ENCODE assay signal across 9 cellular contexts in the genomic region with DNA sequence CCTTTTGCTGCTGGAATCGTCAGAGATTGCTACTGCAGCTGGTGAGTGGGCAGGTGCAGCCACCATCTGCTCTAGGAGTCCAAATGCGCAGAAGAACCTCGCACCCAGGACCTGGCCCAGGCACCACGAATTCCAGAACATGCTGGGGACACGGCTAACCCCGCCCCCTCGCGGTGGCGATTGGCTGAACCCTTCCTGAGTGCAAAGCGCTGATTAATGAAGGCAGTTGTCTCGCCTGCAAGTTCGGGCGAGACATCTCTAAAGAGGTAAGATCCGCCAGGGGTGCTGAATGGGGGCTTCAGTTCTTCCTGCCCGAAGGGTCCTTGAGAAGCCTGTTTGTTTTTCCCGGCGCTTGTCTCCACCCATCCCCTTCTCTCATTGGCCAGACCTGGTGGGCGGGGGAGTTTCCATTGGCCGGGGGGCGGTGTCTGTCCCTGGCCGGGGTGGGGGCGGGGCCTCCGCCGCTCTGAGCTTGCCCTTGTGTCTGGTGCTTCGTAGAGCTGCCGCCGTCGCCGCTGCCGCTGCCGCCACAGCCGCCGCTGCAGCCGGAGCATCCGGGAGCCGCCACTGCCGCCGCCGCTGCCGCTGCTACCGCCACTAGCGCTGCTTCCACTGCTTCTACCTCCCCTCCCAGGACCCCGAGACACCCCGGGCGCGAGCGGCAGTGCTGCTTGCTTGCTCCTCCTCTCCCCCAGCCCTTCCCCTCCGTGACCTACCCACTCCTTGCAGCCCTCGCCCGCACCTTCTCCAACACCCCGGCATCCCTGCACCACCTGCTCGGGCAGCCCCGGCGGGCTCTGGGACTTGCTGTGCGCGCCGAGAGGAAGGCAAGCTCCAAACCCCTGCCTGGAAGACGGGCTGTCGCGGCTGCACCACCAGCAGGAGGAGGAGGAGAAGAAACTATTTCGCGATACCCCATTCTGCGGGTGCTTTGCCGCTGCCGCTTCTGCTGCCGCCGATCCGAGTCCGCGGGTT. TPM values are rescaled to one million over a fixed set of nuclear protein-coding genes. Genes with fewer than 3 reads are reported as not detected.
DNase-seq lines count a peak whose midpoint lies in the region; ATAC-seq and TF ChIP-seq lines count a peak whose summit lies in the region.
"Had no signal": no experiment of that assay in that cellular context is flagged by ENCODE, and none has a peak within 500 bp of the region (broad histone marks: within the 10 kb centered on the region; RNA-seq: fewer than 3 reads in every experiment).

A gene (plus strand): TSS at position 495 of the 975 bp plus-strand sequence.

- peaks cover 4% of the 10 kb centered on the region for H3K4me1 ChIP-seq in CD8-positive, alpha-beta memory T cell (ENCODE audit: insufficient read depth, low read length)
- H3K4me1 ChIP-seq in Peyer's patch, result peaks cover 0 to 11% (median 0%) of the 10 kb centered on the region in 4 donors

- peaks cover 23 to 27% of the 10 kb centered on the region in 2 donors for H3K27me3 Mint-ChIP-seq in CD8-positive, alpha-beta memory T cell
- peaks cover 32 to 63% (median 54%) of the 10 kb centered on the region in 3 donors for H3K27me3 Mint-ChIP-seq in naive B cell

- H3K27me3 ChIP-seq in CD8-positive, alpha-beta memory T cell (ENCODE audit: insufficient read depth, low read length, poor library complexity, severe bottlenecking), result no peaks in the 10 kb centered on the region
- peaks cover 0 to 11% of the 10 kb centered on the region in 2 donors for H3K27me3 ChIP-seq in Peyer's patch

- no peaks in the 10 kb centered on the region for H3K9me3 ChIP-seq in CD8-positive, alpha-beta memory T cell (ENCODE audit: low read length)
- H3K9me3 ChIP-seq in Peyer's patch, result no peaks in the 10 kb centered on the region

- CTCF ChIA-PET in CD8-positive, alpha-beta memory T cell (lab: Charles Lee), result interaction anchor here (1.4 kb wide), 1 partner anchor 9 kb away, joined by 3 read pairs; no protein-coding TSS in a partner anchor

- no peak within 1 kb of the TSS for H3K27ac ChIP-seq in CD8-positive, alpha-beta memory T cell (ENCODE audit: low read depth, low read length)
- H3K27ac ChIP-seq in Peyer's patch, result no peak within 1 kb of the TSS

- POLR2A ChIA-PET in CD8-positive, alpha-beta memory T cell (lab: Charles Lee), result no interaction called here

- ATAC-seq in GM21360 (IDR thresholded peaks at IDR 0.05; ENCODE audit: unreplicated experiment) (peak; percentile 93), naive B cell (ENCODE audit: low read depth in 2 of 2) (peak; percentile 88 to 91)

- peak; percentile 5 to 59 (median 21) for DNase-seq in CD8-positive, alpha-beta memory T cell
- DNase-seq in HS-5 (ENCODE audit: low read depth), result peak; percentile 58
- peak; percentile 45 to 86 (median 84) for DNase-seq in Peyer's patch
- peak; percentile 23 for DNase-seq in activated effector memory CD4-positive, alpha-beta T cell treated with Interleukin-2 at 50 U/mL for 16 hours
- DNase-seq in fibroblast of peridontal ligament (ENCODE audit: extremely low read depth), result peak; percentile 3
- DNase-seq in naive B cell, result peak; percentile 56
- DNase-seq in stimulated activated CD8-positive, alpha-beta memory T cell treated with anti-CD3 and anti-CD28 coated beads, Interleukin-7, amount 100 ng/mL, for 48 hours (ENCODE audit: extremely low read depth in 1 of 2, low read depth in 1 of 2), result peak; percentile 36 to 53

- H3K36me3 ChIP-seq in CD8-positive, alpha-beta memory T cell (ENCODE audit: insufficient read depth, low read length), result no peaks in the 10 kb centered on the region
- H3K36me3 ChIP-seq in Peyer's patch, result no peaks in the 10 kb centered on the region

- peak within 1 kb of the TSS in 1 of 8 donors; percentile 11 for H3K27ac Mint-ChIP-seq in CD8-positive, alpha-beta memory T cell
- H3K27ac Mint-ChIP-seq in naive B cell, result peak within 1 kb of the TSS in 1 of 6 donors; percentile 70

- no peak for TF ChIP-seq POLR2A in Peyer's patch (IDR thresholded peaks at IDR 0.05)

- H3K9me3 Mint-ChIP-seq in CD8-positive, alpha-beta memory T cell, result peaks cover 0 to 22% (median 10%) of the 10 kb centered on the region in 5 donors
- H3K9me3 Mint-ChIP-seq in naive B cell, result peaks cover 0 to 21% (median 5%) of the 10 kb centered on the region in 7 donors

- peak within 1 kb of the TSS; percentile 40 to 72 (median 57) for H3K4me3 Mint-ChIP-seq in CD8-positive, alpha-beta memory T cell
- H3K4me3 Mint-ChIP-seq in naive B cell, result peak within 1 kb of the TSS; percentile 74 to 92 (median 80)

- H3K4me1 Mint-ChIP-seq in CD8-positive, alpha-beta memory T cell, result peaks cover 5 to 20% (median 6%) of the 10 kb centered on the region in 3 donors
- H3K4me1 Mint-ChIP-seq in naive B cell, result peaks cover 19 to 24% (median 24%) of the 10 kb centered on the region in 3 donors

- peak within 1 kb of the TSS; percentile 19 for H3K4me3 ChIP-seq in CD8-positive, alpha-beta memory T cell (ENCODE audit: low read length)
- H3K4me3 ChIP-seq in Peyer's patch, result peak within 1 kb of the TSS; percentile 23 to 56 (median 35)

- H3K36me3 Mint-ChIP-seq in CD8-positive, alpha-beta memory T cell, result peaks cover 0 to 1% (median 0%) of the 10 kb centered on the region in 3 donors
- H3K36me3 Mint-ChIP-seq in naive B cell, result peaks cover 0 to 17% of the 10 kb centered on the region in 2 donors

- no peak for TF ChIP-seq CTCF in Peyer's patch (IDR thresholded peaks at IDR 0.05)

RNA-seq across cellular contexts. Expression of the gene that starts here (rescaled TPM):
- total RNA-seq in CD8-positive, alpha-beta memory T cell, result under 1 TPM; 0.22 to 0.27 TPM
- not detected for polyA plus RNA-seq in CD8-positive, alpha-beta memory T cell
- 10 to 100 TPM in 1 of 4 donors, 1 to 10 TPM in 3; 1.2 to 22.3 (median 2.4) TPM for total RNA-seq in Peyer's patch
- polyA plus RNA-seq in naive B cell (ENCODE audit: low read depth in 6 of 6), result under 1 TPM in 2 of 6 donors, not detected in 4; 0.26 to 0.59 TPM
- total RNA-seq: T-helper 2 cell treated with Interferon-gamma antibody and Interleukin-4, amounts not matched to agents 100 ng/mL and 5 ng/mL, for 36 hours had no signal

Comparison
In these comparisons a context has a peak if more than half of its experiments do, and no peak if none do; other contexts are left out.
1. Peak in DNase-seq and H3K4me3 ChIP-seq in CD8-positive, alpha-beta memory T cell; RNA of the gene not detected or under 1 TPM.
2. Peak in DNase-seq and ATAC-seq in naive B cell; RNA of the gene not detected or under 1 TPM.
3. DNase-seq: peak in every context shown above with its lines; median percentile 84 in Peyer's patch; 58 in HS-5; 56 in naive B cell; 44 in stimulated activated CD8-positive, alpha-beta memory T cell treated with anti-CD3 and anti-CD28 coated beads, Interleukin-7, amount 100 ng/mL, for 48 hours; 23 in activated effector memory CD4-positive, alpha-beta T cell treated with Interleukin-2 at 50 U/mL for 16 hours; 21 in CD8-positive, alpha-beta memory T cell; 3 in fibroblast of peridontal ligament.